1 cellular context compared by ENCODE assay signal in genomic region chr17:50380369-50381259, GRCh38.
TF ChIP-seq lines count a peak whose summit lies in the region.

No MANE protein-coding gene starts in this region.

TF ChIP-seq in endothelial cell of umbilical vein, 7 proteins besides CTCF, POLR2A, EP300 and RAD21:
- TF ChIP-seq MYC (IDR thresholded peaks at IDR 0.05; ENCODE audit: low read depth, low read length) (no peak), MAX (IDR thresholded peaks at IDR 0.05; ENCODE audit: insufficient read depth, insufficient read length) (no peak), JUN (IDR thresholded peaks at IDR 0.05; ENCODE audit: borderline replicate concordance, insufficient read depth, insufficient read length, low read depth) (no peak), FOS (IDR thresholded peaks at IDR 0.05; ENCODE audit: borderline replicate concordance, insufficient read depth, low read length) (no peak), POLR2AphosphoS5 (IDR thresholded peaks at IDR 0.05; ENCODE audit: insufficient read depth, low read depth, low read length) (peak; percentile 53), EZH2 (IDR thresholded peaks at IDR 0.05; ENCODE audit: borderline replicate concordance, low read depth, low read length, severe bottlenecking) (no peak), GATA2 (IDR thresholded peaks at IDR 0.05; ENCODE audit: insufficient read depth, insufficient read length, low read depth, low read length) (no peak)
